28 cellular contexts compared by ENCODE assay signal in the genomic region with DNA sequence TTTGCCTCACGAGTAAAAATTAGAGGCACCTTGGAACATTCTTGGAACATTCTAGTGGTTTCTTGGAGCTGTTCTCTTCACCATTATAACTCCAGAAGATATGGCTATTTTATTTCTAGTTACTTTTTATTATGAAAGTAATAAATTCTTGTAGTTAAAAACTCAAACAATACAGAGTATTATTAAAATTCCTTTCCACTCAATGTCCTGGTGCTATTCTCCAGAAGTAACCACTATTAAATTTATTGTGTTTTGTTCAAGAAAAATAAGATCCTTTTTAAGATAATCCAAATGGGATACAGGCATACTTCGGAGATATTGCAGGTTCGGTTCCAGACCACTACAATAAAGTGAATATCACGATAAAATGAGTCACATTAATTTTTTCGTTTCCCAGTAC.
"Had no signal": no experiment of that assay in that cellular context is flagged by ENCODE, and none has a peak within 500 bp of the region (broad histone marks: within the 10 kb centered on the region; RNA-seq: fewer than 3 reads in every experiment).

No MANE protein-coding gene starts in this region.

- FAIRE-seq: frontal cortex had no signal

- H3K27ac ChIP-seq: ascending aorta, breast epithelium, cardiac muscle cell, colonic mucosa had no signal

- ATAC-seq: activated naive CD4-positive, alpha-beta T cell treated with anti-CD3 and anti-CD28 coated beads, Interleukin-2, amount 50 U/mL, for 72 hours; activated T-cell treated with anti-CD3 and anti-CD28 coated beads, Interleukin-2, amount 50 U/mL, for 72 hours; esophagus mucosa; T-helper 17 cell; WTC11 had no signal

- H3K36me3 ChIP-seq: breast epithelium, cardiac muscle cell, colonic mucosa had no signal

- H3K9me3 ChIP-seq: ascending aorta, breast epithelium, colonic mucosa had no signal

- H3K4me3 ChIP-seq: ascending aorta, breast epithelium, cardiac muscle cell, colonic mucosa had no signal

- H3K4me1 ChIP-seq: colonic mucosa had no signal

- H3K27me3 ChIP-seq: ascending aorta, breast epithelium, cardiac muscle cell, colonic mucosa had no signal

- DNase-seq: activated CD4-positive, alpha-beta memory T cell treated with anti-CD3 and anti-CD28 coated beads, Interleukin-2, amount 10 ng/mL, durations not matched to agents 7 days and 5 days; activated CD4-positive, alpha-beta T cell treated with anti-CD3 and anti-CD28 coated beads for 1 hour; activated CD4-positive, alpha-beta T cell treated with anti-CD3 and anti-CD28 coated beads for 4 hours; activated CD4-positive, alpha-beta T cell treated with anti-CD3 and anti-CD28 coated beads, Interleukin-2, amount 10 ng/mL, durations not matched to agents 7 days and 5 days; activated CD4-positive, alpha-beta T cell treated with anti-CD3 and anti-CD28 coated beads, Interleukin-2, amount 50 U/mL, for 4 hours; activated CD8-positive, alpha-beta memory T cell treated with anti-CD3 and anti-CD28 coated beads, Interleukin-2, amount 50 U/mL, for 48 hours; activated gamma-delta T cell; activated naive CD4-positive, alpha-beta T cell; activated naive CD4-positive, alpha-beta T cell treated with anti-CD3 and anti-CD28 coated beads, Interleukin-2, amount 10 ng/mL, durations not matched to agents 7 days and 5 days; activated naive CD8-positive, alpha-beta T cell treated with anti-CD3 and anti-CD28 coated beads, Interleukin-2, amount 10 ng/mL, durations not matched to agents 7 days and 5 days; activated T-cell treated with anti-CD3 and anti-CD28 coated beads for 4 hours; activated T-cell treated with anti-CD3 and anti-CD28 coated beads, Interleukin-2, amount 50 U/mL, for 24 hours; activated T-cell treated with anti-CD3 and anti-CD28 coated beads, Interleukin-2, amount 50 U/mL, for 72 hours; central memory CD4-positive, alpha-beta T cell; cerebellar nuclear complex; colonic mucosa; effector CD8-positive, alpha-beta T cell; head of caudate nucleus; T-helper 1 cell; T-helper 17 cell; T1000 had no signal
